In the genomic region with DNA sequence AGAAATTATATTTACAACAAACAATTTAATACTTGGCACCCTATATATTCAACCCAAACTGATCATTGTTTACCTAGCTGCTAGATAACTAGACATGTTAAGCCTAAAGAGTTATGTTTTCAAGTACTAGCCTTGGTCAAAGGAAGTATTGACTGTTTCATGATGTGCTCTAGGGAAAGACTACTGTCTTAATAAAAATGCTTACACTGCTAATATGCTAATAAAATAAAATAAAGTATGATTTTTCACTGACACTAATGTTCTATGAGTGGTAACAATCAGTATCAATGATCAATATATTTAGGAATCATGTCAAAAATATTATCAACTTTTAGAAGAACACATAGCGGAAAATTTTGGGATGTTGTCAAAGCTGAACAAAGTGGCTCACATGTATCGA, we compare ENCODE assay signal across 32 cellular contexts.
"Had no signal": no experiment of that assay in that cellular context is flagged by ENCODE, and none has a peak within 500 bp of the region (broad histone marks: within the 10 kb centered on the region; RNA-seq: fewer than 3 reads in every experiment).

No MANE protein-coding gene starts in this region.

- H3K27ac ChIP-seq: neural progenitor cell, ovary, parathyroid adenoma, psoas muscle, skin epidermis, spleen, thoracic aorta, thyroid gland, tibial nerve, upper lobe of left lung, vagina had no signal

- H3K36me3 Mint-ChIP-seq: naive B cell; natural killer cell treated with Interleukin-12 subunit alpha and Interleukin-12 subunit beta and Interleukin-15 and Interleukin-18, amount 100 ng/mL, for 72 hours; neural progenitor cell; stimulated activated memory B cell treated with anti-CD40 and anti-IgM and Interleukin-4, amounts not matched to agents 10 μg/mL and 1 μg/mL and 100 μg/mL, for 72 hours had no signal

- H3K4me1 Mint-ChIP-seq: naive B cell; neural progenitor cell; stimulated activated memory B cell treated with anti-CD40 and anti-IgM and Interleukin-4, amounts not matched to agents 10 μg/mL and 1 μg/mL and 100 μg/mL, for 72 hours had no signal

- DNase-seq: naive B cell; naive thymus-derived CD8-positive, alpha-beta T cell; occipital lobe; ovary; posterior cingulate gyrus; psoas muscle; right cardiac atrium; spleen; stimulated activated CD4-positive, alpha-beta T cell treated with anti-CD3 and anti-CD28 coated beads, Interleukin-12 subunit alpha, Interleukin-12 subunit beta, amount 100 ng/mL, for 4 hours; stimulated activated CD4-positive, alpha-beta T cell treated with anti-CD3 and anti-CD28 coated beads, Interleukin-1b, Interleukin-23, amount 100 ng/mL, for 48 hours; stimulated activated CD4-positive, alpha-beta T cell treated with anti-CD3 and anti-CD28 coated beads, Interleukin-4, amount 100 ng/mL, for 1 hour; stimulated activated CD4-positive, alpha-beta T cell treated with anti-CD3 and anti-CD28 coated beads, Interleukin-4, amount 100 ng/mL, for 4 hours; stimulated activated CD8-positive, alpha-beta memory T cell treated with anti-CD3 and anti-CD28 coated beads, Interleukin-4, amount 100 ng/mL, for 48 hours; stimulated activated naive CD4-positive, alpha-beta T cell; stimulated activated naive CD8-positive, alpha-beta T cell treated with anti-CD3 and anti-CD28 coated beads, Interleukin-15, amount 100 ng/mL, for 72 hours; stimulated activated naive CD8-positive, alpha-beta T cell treated with anti-CD3 and anti-CD28 coated beads, Interleukin-15, Interleukin-2, amounts not matched to agents 100 U/mL and 50 U/mL, for 24 hours; substantia nigra; thyroid gland; trophoblast cell; upper lobe of left lung had no signal

- H3K9me3 ChIP-seq: ovary, thoracic aorta, thyroid gland, upper lobe of left lung, vagina had no signal

- ATAC-seq: naive thymus-derived CD8-positive, alpha-beta T cell; natural killer cell treated with Interleukin-12 subunit alpha and Interleukin-12 subunit beta and Interleukin-15 and Interleukin-18, amount 100 ng/mL, for 72 hours; psoas muscle; right cardiac atrium; sciatic nerve; stimulated activated memory B cell treated with anti-CD40 and anti-IgM and Interleukin-4, amounts not matched to agents 10 μg/mL and 1 μg/mL and 100 μg/mL, for 72 hours; stimulated activated naive CD8-positive, alpha-beta T cell treated with anti-CD3 and anti-CD28 coated beads, Interleukin-15, amount 100 ng/mL, for 72 hours; stimulated activated naive CD8-positive, alpha-beta T cell treated with anti-CD3 and anti-CD28 coated beads, Interleukin-15, Interleukin-2, amounts not matched to agents 100 U/mL and 50 U/mL, for 24 hours had no signal

- H3K4me1 ChIP-seq: neural progenitor cell, parathyroid adenoma, psoas muscle, spleen, thyroid gland, vagina had no signal

- H3K9me3 Mint-ChIP-seq: neural progenitor cell; stimulated activated memory B cell treated with anti-CD40 and anti-IgM and Interleukin-4, amounts not matched to agents 10 μg/mL and 1 μg/mL and 100 μg/mL, for 72 hours had no signal

- H3K4me2 ChIP-seq: neural progenitor cell, smooth muscle cell had no signal

- H3K9ac ChIP-seq: neural progenitor cell, parathyroid adenoma had no signal

- H3K27me3 Mint-ChIP-seq: naive B cell; natural killer cell treated with Interleukin-12 subunit alpha and Interleukin-12 subunit beta and Interleukin-15 and Interleukin-18, amount 100 ng/mL, for 72 hours; progenitor cell of endocrine pancreas; stimulated activated memory B cell treated with anti-CD40 and anti-IgM and Interleukin-4, amounts not matched to agents 10 μg/mL and 1 μg/mL and 100 μg/mL, for 72 hours; stimulated activated naive CD8-positive, alpha-beta T cell treated with anti-CD3 and anti-CD28 coated beads, Interleukin-15, amount 100 ng/mL, for 72 hours had no signal

- H3K4me3 ChIP-seq: neural progenitor cell, ovary, psoas muscle, skin epidermis, smooth muscle cell, spleen, thoracic aorta, thyroid gland, tibial nerve, upper lobe of left lung, vagina had no signal

- H3K36me3 ChIP-seq: neural progenitor cell, ovary, spleen, thoracic aorta, thyroid gland, tibial nerve, upper lobe of left lung, vagina had no signal

- H2AFZ ChIP-seq: neural progenitor cell, parathyroid adenoma had no signal

- FAIRE-seq: urothelium cell line had no signal

- H3K27me3 ChIP-seq: neural progenitor cell, ovary, spleen, thyroid gland, tibial nerve, upper lobe of left lung, vagina had no signal

- H3K79me2 ChIP-seq: parathyroid adenoma had no signal

- H3K4me3 Mint-ChIP-seq: naive B cell; naive thymus-derived CD8-positive, alpha-beta T cell; natural killer cell treated with Interleukin-12 subunit alpha and Interleukin-12 subunit beta and Interleukin-15 and Interleukin-18, amount 100 ng/mL, for 72 hours; neural progenitor cell; stimulated activated memory B cell treated with anti-CD40 and anti-IgM and Interleukin-4, amounts not matched to agents 10 μg/mL and 1 μg/mL and 100 μg/mL, for 72 hours; stimulated activated naive CD8-positive, alpha-beta T cell treated with anti-CD3 and anti-CD28 coated beads, Interleukin-15, amount 100 ng/mL, for 72 hours had no signal

- H3K27ac Mint-ChIP-seq: naive B cell; naive thymus-derived CD8-positive, alpha-beta T cell; natural killer cell treated with Interleukin-12 subunit alpha and Interleukin-12 subunit beta and Interleukin-15 and Interleukin-18, amount 100 ng/mL, for 72 hours; neural progenitor cell; progenitor cell of endocrine pancreas; stimulated activated memory B cell treated with anti-CD40 and anti-IgM and Interleukin-4, amounts not matched to agents 10 μg/mL and 1 μg/mL and 100 μg/mL, for 72 hours; stimulated activated naive CD8-positive, alpha-beta T cell treated with anti-CD3 and anti-CD28 coated beads, Interleukin-15, amount 100 ng/mL, for 72 hours had no signal
